Comparison of ENCODE assay signal across 15 cellular contexts in the genomic region with DNA sequence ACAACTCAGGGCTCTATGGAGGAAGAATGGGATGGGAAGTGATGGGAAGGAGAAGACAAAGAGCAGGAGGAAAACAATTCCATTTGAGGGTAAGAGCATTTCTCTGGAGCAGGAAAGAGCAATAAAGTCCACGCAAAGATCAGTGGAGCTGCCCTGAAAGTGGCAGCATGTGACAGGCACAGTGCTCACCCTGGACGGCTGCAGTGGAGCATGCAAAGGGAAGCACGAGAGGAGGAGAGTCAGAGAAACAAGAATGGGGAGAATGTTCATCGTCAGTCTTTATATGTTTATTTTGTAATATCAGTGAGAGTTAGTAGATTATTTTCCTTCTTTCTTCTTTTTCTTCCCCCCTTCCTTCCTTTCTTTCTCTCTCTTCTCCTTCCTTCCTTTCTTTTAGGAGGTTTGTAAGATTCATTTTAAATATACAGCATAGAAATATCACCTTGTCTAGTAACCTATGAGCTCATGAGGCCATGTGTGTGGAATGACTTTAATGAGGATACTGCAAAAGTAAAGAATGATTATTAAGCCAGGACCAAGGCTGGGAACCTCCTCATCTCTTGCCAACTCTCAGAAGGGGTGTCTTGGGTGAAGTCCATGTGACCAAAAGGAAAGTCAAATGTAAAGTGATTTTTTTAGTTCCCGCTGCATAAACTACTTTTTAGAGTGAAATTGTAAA.
DNase-seq lines count a peak whose midpoint lies in the region; ATAC-seq and TF ChIP-seq lines count a peak whose summit lies in the region.
"Had no signal": no experiment of that assay in that cellular context is flagged by ENCODE, and none has a peak within 500 bp of the region (broad histone marks: within the 10 kb centered on the region; RNA-seq: fewer than 3 reads in every experiment).

No MANE protein-coding gene starts in this region.

- peaks cover 7% of the 10 kb centered on the region for H3K36me3 Mint-ChIP-seq in glutamatergic neuron (ENCODE audit: unreplicated experiment)
- H3K36me3 Mint-ChIP-seq: CD8-positive, alpha-beta memory T cell; naive B cell; stimulated activated memory B cell treated with anti-CD40 and anti-IgM and Interleukin-4, amounts not matched to agents 10 μg/mL and 1 μg/mL and 100 μg/mL, for 72 hours had no signal

- 21% methylated on average over 5 of the region's 5 CpGs for WGBS in SK-N-SH (ENCODE audit: low lambda C conversion rate)

- POLR2A ChIA-PET in SK-N-SH (lab: Yijun Ruan, JAX), result no interaction called here

- ATAC-seq in sciatic nerve, result peak; percentile 15
- ATAC-seq in HG03045 (IDR thresholded peaks at IDR 0.05; ENCODE audit: unreplicated experiment), result no peak
- ATAC-seq in GM21447 (IDR thresholded peaks at IDR 0.05; ENCODE audit: unreplicated experiment), result no peak
- ATAC-seq: HepG2; stimulated activated memory B cell treated with anti-CD40 and anti-IgM and Interleukin-4, amounts not matched to agents 10 μg/mL and 1 μg/mL and 100 μg/mL, for 72 hours had no signal

- no peaks in the 10 kb centered on the region for H3K79me2 ChIP-seq in SK-N-SH (ENCODE audit: insufficient read depth)

- peak overlapping the region; percentile 67 for H3K9ac ChIP-seq in SK-N-SH

- H3K27ac ChIP-seq in SK-N-SH (ENCODE audit: low read depth in 2 of 2, low read length in 1 of 2), result peak overlapping the region; percentile 80 to 97; a peak in 3 of 4 replicates

- peaks cover 0 to 3% of the 10 kb centered on the region in 2 experiments for H3K36me3 ChIP-seq in SK-N-SH (replicated peaks in 1 of 2; ENCODE audit: control insufficient read depth in 1 of 2, insufficient read depth in 2 of 2, low read length in 1 of 2)

- H3K9me3 ChIP-seq in SK-N-SH, result no peaks in the 10 kb centered on the region

- TF ChIP-seq CTCF in SK-N-SH (IDR thresholded peaks at IDR 0.05) (no peak), glutamatergic neuron (IDR thresholded peaks at IDR 0.05; ENCODE audit: partially characterized antibody, unreplicated experiment) (no peak)

- H3K27me3 ChIP-seq in SK-N-SH (ENCODE audit: insufficient read depth), result no peaks in the 10 kb centered on the region

- intact Hi-C loops in sciatic nerve (cut with DNase I), result no loop called here

- peaks cover 7 to 30% of the 10 kb centered on the region in 2 experiments for H3K4me1 ChIP-seq in SK-N-SH (ENCODE audit: control insufficient read depth in 1 of 2, insufficient read depth in 2 of 2, low read depth in 1 of 2, low read length in 1 of 2)

- peaks cover 7% of the 10 kb centered on the region for H3K4me1 Mint-ChIP-seq in glutamatergic neuron (ENCODE audit: low read depth, unreplicated experiment)
- H3K4me1 Mint-ChIP-seq: CD8-positive, alpha-beta memory T cell; naive B cell; stimulated activated memory B cell treated with anti-CD40 and anti-IgM and Interleukin-4, amounts not matched to agents 10 μg/mL and 1 μg/mL and 100 μg/mL, for 72 hours had no signal

- H3F3A ChIP-seq in SK-N-SH (replicated peaks; ENCODE audit: insufficient read depth), result peaks cover 45% of the 10 kb centered on the region

- peak overlapping the region; percentile 66 for H3K4me2 ChIP-seq in SK-N-SH

- H2AFZ ChIP-seq in SK-N-SH (ENCODE audit: low read depth), result peak overlapping the region; percentile 89; the same call in 1 of the 2 replicates

- CTCF ChIA-PET in SK-N-SH (lab: Yijun Ruan, JAX), result interaction anchor here (0.6 to 1.1 kb wide), 2 partner anchors 23 to 755 kb away, joined by 3 to 5 read pairs; no protein-coding TSS in a partner anchor

- H3K27ac Mint-ChIP-seq in glutamatergic neuron (ENCODE audit: unreplicated experiment), result peak overlapping the region; percentile 35
- H3K27ac Mint-ChIP-seq: activated T-helper 2 cell treated with anti-CD3 and anti-CD28 coated beads, Interferon-gamma antibody, Interleukin-2, Interleukin-4, amounts not matched to agents 10 μg/mL and 5 μg/mL and 100 μg/mL, durations not matched to agents 14 hours and 24 hours and 36 hours; naive B cell; stimulated activated memory B cell treated with anti-CD40 and anti-IgM and Interleukin-4, amounts not matched to agents 10 μg/mL and 1 μg/mL and 100 μg/mL, for 72 hours had no signal

- no peaks in the 10 kb centered on the region for H4K20me1 ChIP-seq in SK-N-SH (ENCODE audit: insufficient read depth)

- DNase-seq in GM04503 (ENCODE audit: low read depth), result peak; percentile 17
- DNase-seq in SK-N-SH, result no peak
- no peak for DNase-seq in glutamatergic neuron
- DNase-seq in sciatic nerve (ENCODE audit: low spot score), result no peak
- no peak for DNase-seq in stimulated activated CD4-positive, alpha-beta T cell treated with anti-CD3 and anti-CD28 coated beads, Interleukin-4, amount 100 ng/mL, for 1 hour
- no peak for DNase-seq in GF-D8 (lab: John Stamatoyannopoulos, UW)
- DNase-seq: caudate nucleus; CD8-positive, alpha-beta memory T cell; naive B cell; NCI-H748 treated with DMSO at 0.1 percent for 48 hours had no signal

- TF ChIP-seq RAD21 in SK-N-SH (IDR thresholded peaks at IDR 0.05; ENCODE audit: low read length), result no peak

- H3K9me3 Mint-ChIP-seq in glutamatergic neuron (ENCODE audit: unreplicated experiment), result peaks cover 3% of the 10 kb centered on the region

- H3K4me3 ChIP-seq in SK-N-SH (ENCODE audit: low read depth in 2 of 2, low read length in 1 of 2), result 0 out of 4 replicates have a peak overlapping the region, but pooled peaks of 1 of the 2 experiments have one; percentile 5

- peaks cover 4% of the 10 kb centered on the region for H3K27me3 Mint-ChIP-seq in glutamatergic neuron (ENCODE audit: unreplicated experiment)
- H3K27me3 Mint-ChIP-seq: CD8-positive, alpha-beta memory T cell; naive B cell; stimulated activated memory B cell treated with anti-CD40 and anti-IgM and Interleukin-4, amounts not matched to agents 10 μg/mL and 1 μg/mL and 100 μg/mL, for 72 hours had no signal

- no peak overlapping the region for H3K4me3 Mint-ChIP-seq in glutamatergic neuron (ENCODE audit: unreplicated experiment)
- H3K4me3 Mint-ChIP-seq: CD8-positive, alpha-beta memory T cell; naive B cell; stimulated activated memory B cell treated with anti-CD40 and anti-IgM and Interleukin-4, amounts not matched to agents 10 μg/mL and 1 μg/mL and 100 μg/mL, for 72 hours had no signal

- TF ChIP-seq EP300 in SK-N-SH (IDR thresholded peaks at IDR 0.05; ENCODE audit: borderline replicate concordance in 1 of 2, low read depth in 1 of 2, low read length in 1 of 2), result no peak

- H3K9me2 ChIP-seq in SK-N-SH, result no peaks in the 10 kb centered on the region

TF ChIP-seq in SK-N-SH, 30 proteins besides CTCF, POLR2A, EP300 and RAD21:
- TF ChIP-seq TEAD4 (IDR thresholded peaks at IDR 0.05; ENCODE audit: borderline replicate concordance, insufficient read depth) (no peak), FOSL2 (IDR thresholded peaks at IDR 0.05; ENCODE audit: borderline replicate concordance, low read depth) (no peak), YY1 (IDR thresholded peaks at IDR 0.05; ENCODE audit: low read depth) (no peak), GATA2 (CRISPR knock-in tag; IDR thresholded peaks at IDR 0.05) (no peak), FOXM1 (IDR thresholded peaks at IDR 0.05; ENCODE audit: low read depth) (no peak), EZH2phosphoT487 (IDR thresholded peaks at IDR 0.05; ENCODE audit: borderline replicate concordance, low read depth) (no peak), RCOR1 (IDR thresholded peaks at IDR 0.05; ENCODE audit: low read length) (no peak), CHD2 (IDR thresholded peaks at IDR 0.05; ENCODE audit: low read length, partially characterized antibody) (no peak), MXI1 (IDR thresholded peaks at IDR 0.05; ENCODE audit: low read depth, low read length) (no peak), TAF1 (IDR thresholded peaks at IDR 0.05; ENCODE audit: borderline replicate concordance, low read depth, low read length) (no peak), SIN3A (IDR thresholded peaks at IDR 0.05; ENCODE audit: borderline replicate concordance, low read depth, low read length) (no peak)
